In genomic region chr1:183349201-183349711, GRCh38 we compare ENCODE assay signal across 9 cellular contexts.
A peak's percentile ranks its signal among the peaks of the same experiment; 100 is the strongest.
DNase-seq lines count a peak whose midpoint lies in the region; ATAC-seq and TF ChIP-seq lines count a peak whose summit lies in the region.
"Had no signal": no experiment of that assay in that cellular context is flagged by ENCODE, and none has a peak within 500 bp of the region (broad histone marks: within the 10 kb centered on the region; RNA-seq: fewer than 3 reads in every experiment).

No MANE protein-coding gene starts in this region.

- no peaks in the 10 kb centered on the region for H3K9me3 ChIP-seq in prostate gland

- 8% methylated on average over 6 of the region's 6 CpGs for WGBS in prostate gland

- intact Hi-C loops in left ventricle myocardium superior (cut with micrococcal nuclease) = no loop called here
- intact Hi-C loops in prostate gland (cut with DNase I) = no loop called here

- TF ChIP-seq POLR2A in prostate gland (IDR thresholded peaks at IDR 0.05) = no peak

- DNase-seq in GM04503 (ENCODE audit: low read depth) = peak; percentile 49
- peak; percentile 16 for DNase-seq in astrocyte of the cerebellum (ENCODE audit: low read depth)
- no peak for DNase-seq in left ventricle myocardium superior
- DNase-seq in prostate gland (ENCODE audit: low spot score) = peak; percentile 10
- no peak for DNase-seq in GOT3 (lab: John Stamatoyannopoulos, UW)
- DNase-seq in GM13977 (ENCODE audit: low spot score) = no peak
- DNase-seq in NCI-H510A (lab: John Stamatoyannopoulos, UW) = no peak
- DNase-seq: DND-41 had no signal

- H3K27ac ChIP-seq in prostate gland = peak overlapping the region in 1 of 2 donors; percentile 42

- no peak for TF ChIP-seq CTCF in astrocyte of the cerebellum (IDR thresholded peaks at IDR 0.05; ENCODE audit: low read depth, low read length, missing control alignments)
- no peak for TF ChIP-seq CTCF in prostate gland (IDR thresholded peaks at IDR 0.05)
- TF ChIP-seq CTCF in GM13977 (IDR thresholded peaks at IDR 0.05; ENCODE audit: extremely low read depth, insufficient read depth, missing control alignments) = no peak

- H3K36me3 ChIP-seq in prostate gland = no peaks in the 10 kb centered on the region

- peak; percentile 86 for ATAC-seq in left ventricle myocardium superior
- ATAC-seq in HG03045 (IDR thresholded peaks at IDR 0.05; ENCODE audit: unreplicated experiment) = no peak

- H3K27me3 ChIP-seq in prostate gland (replicated peaks; ENCODE audit: insufficient read depth) = no peaks in the 10 kb centered on the region

- in situ Hi-C loops in astrocyte of the cerebellum (cut with HindIII; ENCODE audit: low sequenced_read_pairs) = no loop called here
- in situ Hi-C loops in GM13977 (cut with MboI; ENCODE audit: low pct_unique_long_range_greater_than_20kb, low sequenced_read_pairs, unreplicated experiment) = no loop called here

- peaks cover 5% of the 10 kb centered on the region for H3K4me1 ChIP-seq in prostate gland (replicated peaks)

- no peak overlapping the region for H3K4me3 ChIP-seq in astrocyte of the cerebellum (ENCODE audit: low read depth, low read length)
- no peak overlapping the region for H3K4me3 ChIP-seq in prostate gland

Comparison
In these comparisons a context has a peak if more than half of its experiments do, and no peak if none do; other contexts are left out.
1. DNase-seq: peak in GM04503 (single experiment), astrocyte of the cerebellum (single experiment) and prostate gland (single experiment); none in left ventricle myocardium superior (single experiment), GOT3 (single experiment), GM13977 (single experiment) and NCI-H510A (single experiment).